Comparison of ENCODE assay signal across 1 cellular context in the genomic region with DNA sequence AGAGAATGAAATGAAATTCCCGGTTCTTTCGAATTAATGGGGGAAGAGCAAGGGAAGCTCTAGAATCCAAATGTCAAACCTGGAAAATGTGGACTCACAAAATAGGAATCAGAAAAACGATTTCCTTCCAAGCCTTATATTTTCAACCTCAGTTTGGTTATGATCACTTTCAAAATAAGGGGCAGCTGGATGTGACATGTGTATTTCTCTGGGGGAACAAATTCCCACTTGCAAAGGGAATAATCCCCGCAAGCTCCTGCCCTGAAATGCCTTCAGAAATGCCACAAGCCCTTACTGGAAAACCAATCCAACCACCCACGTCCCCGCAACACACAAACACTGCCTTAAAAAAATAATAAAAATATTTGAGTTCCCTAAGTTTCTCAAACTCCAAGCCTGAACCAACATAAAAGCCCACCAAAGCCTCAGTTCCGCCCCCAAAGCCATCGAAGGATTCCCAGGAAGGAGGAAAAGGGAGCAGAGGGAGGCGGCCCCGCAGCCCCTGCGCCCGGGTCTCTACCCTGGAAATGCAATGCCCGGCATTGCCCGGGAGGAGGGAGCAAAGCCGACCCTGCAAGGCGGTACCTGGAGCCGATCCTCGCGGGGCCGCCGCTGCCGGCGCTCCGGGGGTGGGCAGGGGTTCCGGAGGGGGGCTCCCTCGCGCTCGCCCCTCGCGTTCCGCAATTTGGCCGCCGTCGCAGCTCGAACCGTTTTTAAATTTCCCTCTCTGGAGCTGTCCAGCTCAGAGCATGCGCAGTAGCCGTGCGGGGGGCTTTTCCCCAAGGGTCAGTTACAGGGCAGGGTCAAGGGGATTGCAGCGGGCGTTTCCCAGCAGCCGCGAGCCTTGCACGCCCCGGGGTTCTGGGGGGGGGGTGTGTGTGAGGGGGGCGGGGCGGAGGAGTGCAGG.
TF ChIP-seq lines count a peak whose summit lies in the region.

Gene FOXN4 (minus strand): TSS at position 751 of the 907 bp plus-strand sequence. CDS start 963 bp downstream, outside the sequence.

TF ChIP-seq in IMR-90, 13 proteins besides CTCF, POLR2A, EP300 and RAD21 (continued from another document):
- TF ChIP-seq RCOR1 (IDR thresholded peaks at IDR 0.05; ENCODE audit: insufficient replicate concordance, low read length) (no peak), CEBPB (IDR thresholded peaks at IDR 0.05; ENCODE audit: low read depth, low read length) (no peak)
